In the genomic region with DNA sequence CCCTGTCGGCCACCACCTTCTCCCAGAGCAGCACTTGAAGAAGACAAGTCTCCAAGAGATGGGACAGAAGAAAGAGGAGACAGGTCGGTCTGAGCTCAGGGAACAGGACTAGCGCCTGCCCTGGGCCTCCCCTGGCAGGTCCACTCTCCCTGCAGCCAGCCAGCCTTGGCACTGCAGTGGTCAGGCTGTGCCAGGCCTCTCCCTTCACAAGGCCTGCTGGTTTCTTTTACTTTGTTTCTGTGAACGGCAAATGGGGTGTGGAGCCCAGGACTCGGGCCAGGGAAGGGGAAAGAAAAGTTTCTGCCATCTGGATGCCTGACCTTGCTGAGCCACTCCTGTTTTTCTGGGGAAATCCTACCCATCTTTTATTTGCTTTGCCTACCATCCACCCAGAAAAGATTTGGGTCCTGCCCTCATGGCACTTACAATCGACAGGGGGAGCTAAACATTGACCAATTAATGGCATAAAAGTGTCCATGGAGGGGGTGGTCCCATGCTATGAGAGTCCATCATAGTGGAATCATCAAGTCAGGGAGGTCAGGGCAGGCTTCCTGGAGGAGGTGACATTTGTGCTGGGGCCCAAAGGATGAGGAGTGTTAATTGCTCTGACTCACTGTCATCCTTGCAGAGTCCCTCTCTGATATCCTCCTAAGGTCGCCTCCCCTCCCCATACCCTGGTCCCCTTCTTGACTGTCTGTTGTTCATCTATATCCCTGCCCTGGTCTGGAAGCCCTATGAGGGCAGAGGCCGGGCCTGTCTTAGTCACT, we compare ENCODE assay signal across 1 cellular context.
TF ChIP-seq lines count a peak whose summit lies in the region.

No MANE protein-coding gene starts in this region.

TF ChIP-seq in GM23338, 12 proteins besides CTCF, POLR2A, EP300 and RAD21 (continued from another document):
- TF ChIP-seq, protein P1, sequence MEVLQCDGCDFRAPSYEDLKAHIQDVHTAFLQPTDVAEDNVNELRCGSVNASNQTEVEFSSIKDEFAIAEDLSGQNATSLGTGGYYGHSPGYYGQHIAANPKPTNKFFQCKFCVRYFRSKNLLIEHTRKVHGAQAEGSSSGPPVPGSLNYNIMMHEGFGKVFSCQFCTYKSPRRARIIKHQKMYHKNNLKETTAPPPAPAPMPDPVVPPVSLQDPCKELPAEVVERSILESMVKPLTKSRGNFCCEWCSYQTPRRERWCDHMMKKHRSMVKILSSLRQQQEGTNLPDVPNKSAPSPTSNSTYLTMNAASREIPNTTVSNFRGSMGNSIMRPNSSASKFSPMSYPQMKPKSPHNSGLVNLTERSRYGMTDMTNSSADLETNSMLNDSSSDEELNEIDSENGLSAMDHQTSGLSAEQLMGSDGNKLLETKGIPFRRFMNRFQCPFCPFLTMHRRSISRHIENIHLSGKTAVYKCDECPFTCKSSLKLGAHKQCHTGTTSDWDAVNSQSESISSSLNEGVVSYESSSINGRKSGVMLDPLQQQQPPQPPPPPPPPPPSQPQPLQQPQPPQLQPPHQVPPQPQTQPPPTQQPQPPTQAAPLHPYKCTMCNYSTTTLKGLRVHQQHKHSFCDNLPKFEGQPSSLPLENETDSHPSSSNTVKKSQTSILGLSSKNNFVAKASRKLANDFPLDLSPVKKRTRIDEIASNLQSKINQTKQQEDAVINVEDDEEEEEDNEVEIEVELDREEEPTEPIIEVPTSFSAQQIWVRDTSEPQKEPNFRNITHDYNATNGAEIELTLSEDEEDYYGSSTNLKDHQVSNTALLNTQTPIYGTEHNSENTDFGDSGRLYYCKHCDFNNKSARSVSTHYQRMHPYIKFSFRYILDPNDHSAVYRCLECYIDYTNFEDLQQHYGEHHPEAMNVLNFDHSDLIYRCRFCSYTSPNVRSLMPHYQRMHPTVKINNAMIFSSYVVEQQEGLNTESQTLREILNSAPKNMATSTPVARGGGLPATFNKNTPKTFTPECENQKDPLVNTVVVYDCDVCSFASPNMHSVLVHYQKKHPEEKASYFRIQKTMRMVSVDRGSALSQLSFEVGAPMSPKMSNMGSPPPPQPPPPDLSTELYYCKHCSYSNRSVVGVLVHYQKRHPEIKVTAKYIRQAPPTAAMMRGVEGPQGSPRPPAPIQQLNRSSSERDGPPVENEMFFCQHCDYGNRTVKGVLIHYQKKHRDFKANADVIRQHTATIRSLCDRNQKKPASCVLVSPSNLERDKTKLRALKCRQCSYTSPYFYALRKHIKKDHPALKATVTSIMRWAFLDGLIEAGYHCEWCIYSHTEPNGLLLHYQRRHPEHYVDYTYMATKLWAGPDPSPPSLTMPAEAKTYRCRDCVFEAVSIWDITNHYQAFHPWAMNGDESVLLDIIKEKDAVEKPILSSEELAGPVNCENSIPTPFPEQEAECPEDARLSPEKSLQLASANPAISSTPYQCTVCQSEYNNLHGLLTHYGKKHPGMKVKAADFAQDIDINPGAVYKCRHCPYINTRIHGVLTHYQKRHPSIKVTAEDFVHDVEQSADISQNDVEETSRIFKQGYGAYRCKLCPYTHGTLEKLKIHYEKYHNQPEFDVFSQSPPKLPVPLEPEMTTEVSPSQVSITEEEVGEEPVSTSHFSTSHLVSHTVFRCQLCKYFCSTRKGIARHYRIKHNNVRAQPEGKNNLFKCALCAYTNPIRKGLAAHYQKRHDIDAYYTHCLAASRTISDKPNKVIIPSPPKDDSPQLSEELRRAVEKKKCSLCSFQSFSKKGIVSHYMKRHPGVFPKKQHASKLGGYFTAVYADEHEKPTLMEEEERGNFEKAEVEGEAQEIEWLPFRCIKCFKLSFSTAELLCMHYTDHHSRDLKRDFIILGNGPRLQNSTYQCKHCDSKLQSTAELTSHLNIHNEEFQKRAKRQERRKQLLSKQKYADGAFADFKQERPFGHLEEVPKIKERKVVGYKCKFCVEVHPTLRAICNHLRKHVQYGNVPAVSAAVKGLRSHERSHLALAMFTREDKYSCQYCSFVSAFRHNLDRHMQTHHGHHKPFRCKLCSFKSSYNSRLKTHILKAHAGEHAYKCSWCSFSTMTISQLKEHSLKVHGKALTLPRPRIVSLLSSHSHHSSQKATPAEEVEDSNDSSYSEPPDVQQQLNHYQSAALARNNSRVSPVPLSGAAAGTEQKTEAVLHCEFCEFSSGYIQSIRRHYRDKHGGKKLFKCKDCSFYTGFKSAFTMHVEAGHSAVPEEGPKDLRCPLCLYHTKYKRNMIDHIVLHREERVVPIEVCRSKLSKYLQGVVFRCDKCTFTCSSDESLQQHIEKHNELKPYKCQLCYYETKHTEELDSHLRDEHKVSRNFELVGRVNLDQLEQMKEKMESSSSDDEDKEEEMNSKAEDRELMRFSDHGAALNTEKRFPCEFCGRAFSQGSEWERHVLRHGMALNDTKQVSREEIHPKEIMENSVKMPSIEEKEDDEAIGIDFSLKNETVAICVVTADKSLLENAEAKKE (CRISPR knock-in tag; IDR thresholded peaks at IDR 0.05), result no peak
- no peak for TF ChIP-seq EZH2phosphoT487 (IDR thresholded peaks at IDR 0.05; ENCODE audit: unreplicated experiment)
- no peak for TF ChIP-seq ZNF114 (CRISPR knock-in tag; IDR thresholded peaks at IDR 0.05)
- no peak for TF ChIP-seq JUNB (IDR thresholded peaks at IDR 0.05; ENCODE audit: unreplicated experiment)
- TF ChIP-seq, protein P2, sequence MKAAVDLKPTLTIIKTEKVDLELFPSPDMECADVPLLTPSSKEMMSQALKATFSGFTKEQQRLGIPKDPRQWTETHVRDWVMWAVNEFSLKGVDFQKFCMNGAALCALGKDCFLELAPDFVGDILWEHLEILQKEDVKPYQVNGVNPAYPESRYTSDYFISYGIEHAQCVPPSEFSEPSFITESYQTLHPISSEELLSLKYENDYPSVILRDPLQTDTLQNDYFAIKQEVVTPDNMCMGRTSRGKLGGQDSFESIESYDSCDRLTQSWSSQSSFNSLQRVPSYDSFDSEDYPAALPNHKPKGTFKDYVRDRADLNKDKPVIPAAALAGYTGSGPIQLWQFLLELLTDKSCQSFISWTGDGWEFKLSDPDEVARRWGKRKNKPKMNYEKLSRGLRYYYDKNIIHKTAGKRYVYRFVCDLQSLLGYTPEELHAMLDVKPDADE (IDR thresholded peaks at IDR 0.05), result no peak
- TF ChIP-seq POLR2AphosphoS5 (IDR thresholded peaks at IDR 0.05; ENCODE audit: low read depth), result no peak
- TF ChIP-seq NANOG (IDR thresholded peaks at IDR 0.05; ENCODE audit: borderline replicate concordance), result no peak
